Comparison of ENCODE assay signal across 6 cellular contexts in genomic region chr17:8161289-8162231, GRCh38. TPM values are rescaled to one million over a fixed set of nuclear protein-coding genes. Genes with fewer than 3 reads are reported as not detected.
DNase-seq lines count a peak whose midpoint lies in the region; ATAC-seq and TF ChIP-seq lines count a peak whose summit lies in the region.

No MANE protein-coding gene starts in this region.

- no peak for TF ChIP-seq EP300 in gastroesophageal sphincter (IDR thresholded peaks at IDR 0.05)

- TF ChIP-seq CTCF in gastroesophageal sphincter (IDR thresholded peaks at IDR 0.05) (no peak), thyroid gland (IDR thresholded peaks at IDR 0.05) (no peak)

- peak overlapping the region; percentile 76 for H3K27ac Mint-ChIP-seq in T-helper 1 cell treated with Interleukin-12 subunit alpha and Interleukin-12 subunit beta and Interleukin-4 antibody, amounts not matched to agents 30 μg/mL and 1 μg/mL, for 36 hours

- H3K9me3 ChIP-seq in gastroesophageal sphincter (no peaks in the 10 kb centered on the region), thyroid gland (no peaks in the 10 kb centered on the region)

- WGBS in gastroesophageal sphincter (ENCODE audit: low coverage in 1 of 2), 2 donors = 37 to 85% methylated on average over 2 to 13 of the region's 19 CpGs
- 53 to 68% methylated on average over 17 of the region's 19 CpGs for WGBS in thyroid gland, 2 donors

- H3K36me3 Mint-ChIP-seq in T-helper 1 cell treated with Interleukin-12 subunit alpha and Interleukin-12 subunit beta and Interleukin-4 antibody, amounts not matched to agents 30 μg/mL and 1 μg/mL, for 36 hours (ENCODE audit: low read depth) = peaks cover 30% of the 10 kb centered on the region

- DNase-seq in T-helper 1 cell (no peak), thyroid gland (no peak), NOMO-1 (lab: John Stamatoyannopoulos, UW; ENCODE audit: unreplicated experiment in 2 of 2) (no peak)

- peaks cover 49% of the 10 kb centered on the region for H3K4me1 Mint-ChIP-seq in T-helper 1 cell treated with Interleukin-12 subunit alpha and Interleukin-12 subunit beta and Interleukin-4 antibody, amounts not matched to agents 30 μg/mL and 1 μg/mL, for 36 hours (ENCODE audit: low read depth)

- no peak for ATAC-seq in gastroesophageal sphincter
- no peak for ATAC-seq in GM19351 (IDR thresholded peaks at IDR 0.05; ENCODE audit: unreplicated experiment)

- H3K4me3 ChIP-seq in gastroesophageal sphincter (peak overlapping the region; percentile 69 to 87), thyroid gland (replicated peaks in 1 of 3) (peak overlapping the region; percentile 98 to 99 (median 99))

- H3K27me3 Mint-ChIP-seq in T-helper 1 cell treated with Interleukin-12 subunit alpha and Interleukin-12 subunit beta and Interleukin-4 antibody, amounts not matched to agents 30 μg/mL and 1 μg/mL, for 36 hours (ENCODE audit: low read depth) = no peaks in the 10 kb centered on the region

- H3K27ac ChIP-seq in gastroesophageal sphincter = peak overlapping the region; percentile 96 to 100 (median 98)
- H3K27ac ChIP-seq in thyroid gland = peak overlapping the region; percentile 98 to 100 (median 100)

- H3K27me3 ChIP-seq in gastroesophageal sphincter = no peaks in the 10 kb centered on the region
- H3K27me3 ChIP-seq in thyroid gland = no peaks in the 10 kb centered on the region

- TF ChIP-seq POLR2A in gastroesophageal sphincter (IDR thresholded peaks at IDR 0.05) (no peak), thyroid gland (IDR thresholded peaks at IDR 0.05) (no peak)

- intact Hi-C loops in thyroid gland (cut with DNase I) = no loop called here

- peak overlapping the region; percentile 84 for H3K4me3 Mint-ChIP-seq in T-helper 1 cell treated with Interleukin-12 subunit alpha and Interleukin-12 subunit beta and Interleukin-4 antibody, amounts not matched to agents 30 μg/mL and 1 μg/mL, for 36 hours

- H3K9me3 Mint-ChIP-seq in T-helper 1 cell treated with Interleukin-12 subunit alpha and Interleukin-12 subunit beta and Interleukin-4 antibody, amounts not matched to agents 30 μg/mL and 1 μg/mL, for 36 hours = no peaks in the 10 kb centered on the region

- peaks cover 9 to 78% (median 43%) of the 10 kb centered on the region in 3 donors for H3K4me1 ChIP-seq in gastroesophageal sphincter
- peaks cover 35 to 64% of the 10 kb centered on the region in 2 donors for H3K4me1 ChIP-seq in thyroid gland

- H3K36me3 ChIP-seq in gastroesophageal sphincter (peaks cover 0 to 25% of the 10 kb centered on the region in 2 donors), thyroid gland (peaks cover 0 to 13% of the 10 kb centered on the region in 2 donors)

RNA-seq across cellular contexts. Expression of gene VAMP2, which starts 1.2 kb away (rescaled TPM):
- total RNA-seq in gastroesophageal sphincter (10 to 100 TPM; 14.6 to 39.8 (median 33.4) TPM), thyroid gland (10 to 100 TPM; 30.6 to 35.2 (median 33.4) TPM)

RNA-seq across cellular contexts. Expression of gene PER1, which starts 9.4 kb away (rescaled TPM):
- 100 to 1,000 TPM in 3 of 4 donors, 10 to 100 TPM in 1; 67.1 to 188 (median 136) TPM for total RNA-seq in gastroesophageal sphincter
- 100 to 1,000 TPM in 3 of 4 donors, 10 to 100 TPM in 1; 85.2 to 148 (median 137) TPM for total RNA-seq in thyroid gland

RNA-seq across cellular contexts. Expression of gene TMEM107, which starts 14.6 kb away (rescaled TPM):
- 10 to 100 TPM; 11.2 to 18.8 (median 15.5) TPM for total RNA-seq in gastroesophageal sphincter
- 10 to 100 TPM; 19.7 to 34.7 (median 32.2) TPM for total RNA-seq in thyroid gland

RNA-seq across cellular contexts. Expression of gene BORCS6, which starts 28.4 kb away (rescaled TPM):
- total RNA-seq in gastroesophageal sphincter = 10 to 100 TPM in 3 of 4 donors, 1 to 10 TPM in 1; 8.1 to 16.1 (median 12.4) TPM
- total RNA-seq in thyroid gland = 10 to 100 TPM in 3 of 4 donors, 1 to 10 TPM in 1; 7.7 to 17.0 (median 15.5) TPM

RNA-seq across cellular contexts. Expression of gene HES7, which starts 37.7 kb away (rescaled TPM):
- under 1 TPM in 2 of 4 donors, not detected in 2; 0.89 to 0.94 TPM for total RNA-seq in gastroesophageal sphincter
- 1 to 10 TPM in 1 of 4 donors, not detected in 3; 1.7 TPM for total RNA-seq in thyroid gland
